Comparison of ENCODE assay signal across 1 cellular context in genomic region chr7:121042195-121042594, GRCh38.
TF ChIP-seq lines count a peak whose summit lies in the region.

No MANE protein-coding gene starts in this region.

TF ChIP-seq in K562, 482 proteins besides CTCF, POLR2A, EP300 and RAD21 (continued from another document):
- TF ChIP-seq ZNF175 (CRISPR knock-in tag; IDR thresholded peaks at IDR 0.05; ENCODE audit: low read depth) (peak; percentile 1; the same call in 1 of the 2 replicates), CSDE1 (IDR thresholded peaks at IDR 0.05) (0 out of 4 replicates have a peak, but pooled peaks of 1 of the 2 experiments have one; percentile 59), ELF2 (CRISPR knock-in tag; IDR thresholded peaks at IDR 0.05) (peak; percentile 2; the same call in 1 of the 2 replicates), ZBTB43 (CRISPR knock-in tag; IDR thresholded peaks at IDR 0.05) (no peak), RFX7 (CRISPR knock-in tag; IDR thresholded peaks at IDR 0.05) (peak; percentile 71; the same call in 1 of the 2 replicates), ZNF766 (CRISPR knock-in tag; conservative IDR thresholded peaks at IDR 0.05) (0 out of 2 replicates have a peak, but pooled peaks have one; percentile 6), AFF1 (IDR thresholded peaks at IDR 0.05; ENCODE audit: low read depth in 1 of 2, partially characterized antibody in 2 of 2) (peak in 1 of 2 experiments; percentile 21), ELF4 (CRISPR knock-in tag; IDR thresholded peaks at IDR 0.05) (0 out of 2 replicates have a peak, but pooled peaks have one; percentile 29), RBFOX2 (IDR thresholded peaks at IDR 0.05; ENCODE audit: low read depth, low read length) (0 out of 2 replicates have a peak, but pooled peaks have one; percentile 42), SMAD4 (CRISPR knock-in tag; conservative IDR thresholded peaks at IDR 0.05) (no peak), GABPA (tag; conservative IDR thresholded peaks at IDR 0.05; ENCODE audit: low read depth) (0 out of 2 replicates have a peak, but pooled peaks have one; percentile 27), ZNF589 (CRISPR knock-in tag; IDR thresholded peaks at IDR 0.05; ENCODE audit: low read depth) (peak; percentile 10; the same call in 1 of the 2 replicates), KLF10 (CRISPR knock-in tag; IDR thresholded peaks at IDR 0.05) (0 out of 2 replicates have a peak, but pooled peaks have one; percentile 25), USF1 (CRISPR knock-in tag; IDR thresholded peaks at IDR 0.05) (no peak), ADNP (tag; IDR thresholded peaks at IDR 0.05) (0 out of 2 replicates have a peak, but pooled peaks have one; percentile 13), NFRKB (IDR thresholded peaks at IDR 0.05; ENCODE audit: low read depth) (peak; percentile 81), ESRRA (IDR thresholded peaks at IDR 0.05; ENCODE audit: borderline replicate concordance, low read depth) (0 out of 2 replicates have a peak, but pooled peaks have one; percentile 2), FOSL1 (tag; conservative IDR thresholded peaks at IDR 0.05) (0 out of 2 replicates have a peak, but pooled peaks have one; percentile 7), NR4A1 (CRISPR knock-in tag; IDR thresholded peaks at IDR 0.05) (no peak), NR4A1 (tag; IDR thresholded peaks at IDR 0.05) (no peak), MLLT1 (IDR thresholded peaks at IDR 0.05) (peak in 1 of 2 experiments; percentile 18; a peak in 2 of 4 replicates), ZNF584 (CRISPR knock-in tag; IDR thresholded peaks at IDR 0.05; ENCODE audit: low read depth) (peak; percentile 67; the same call in 1 of the 2 replicates), CEBPB (tag; IDR thresholded peaks at IDR 0.05) (0 out of 2 replicates have a peak, but pooled peaks have one; percentile 21), ELF1 (tag; IDR thresholded peaks at IDR 0.05) (peak; percentile 27; the same call in 1 of the 2 replicates), CEBPG (CRISPR knock-in tag; IDR thresholded peaks at IDR 0.05) (no peak), CEBPG (tag; conservative IDR thresholded peaks at IDR 0.05 in 1 of 2, IDR thresholded peaks at IDR 0.05 in 1 of 2) (peak in 1 of 2 experiments; percentile 8; a peak in 1 of 4 replicates), ZNF311 (CRISPR knock-in tag; IDR thresholded peaks at IDR 0.05) (peak; percentile 43; the same call in 1 of the 2 replicates), ZBTB33 (CRISPR knock-in tag; IDR thresholded peaks at IDR 0.05) (0 out of 2 replicates have a peak, but pooled peaks have one; percentile 14)
